11 cellular contexts compared by ENCODE assay signal in the genomic region with DNA sequence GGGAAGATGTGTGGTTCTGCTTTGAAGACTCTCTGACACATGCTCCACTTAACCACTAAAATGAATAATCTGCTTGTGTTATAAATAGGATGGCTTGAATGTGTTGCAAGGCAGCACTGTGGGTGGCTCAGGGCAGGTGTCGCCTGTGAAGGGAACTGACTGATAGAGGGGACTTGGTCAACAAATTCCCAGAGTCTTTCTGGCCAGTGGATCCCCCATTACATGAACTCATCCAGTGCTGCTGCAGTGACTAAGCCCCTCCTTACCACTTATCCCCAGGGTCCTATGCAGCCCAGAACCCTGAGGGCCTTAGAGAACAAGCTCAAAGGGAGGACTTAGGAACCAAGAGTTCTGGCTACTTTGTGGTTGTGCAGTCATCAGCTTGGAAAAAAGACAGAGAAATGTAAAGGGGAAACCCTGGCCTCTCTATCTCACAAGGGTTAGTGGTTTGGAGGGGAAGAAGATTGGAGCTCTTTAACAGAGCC.
DNase-seq lines count a peak whose midpoint lies in the region; ATAC-seq lines count a peak whose summit lies in the region.
"Had no signal": no experiment of that assay in that cellular context is flagged by ENCODE, and none has a peak within 500 bp of the region (broad histone marks: within the 10 kb centered on the region; RNA-seq: fewer than 3 reads in every experiment).

No MANE protein-coding gene starts in this region.

- peaks cover 20% of the 10 kb centered on the region for H3K4me1 Mint-ChIP-seq in activated naive CD4-positive, alpha-beta T cell treated with anti-CD3 and anti-CD28 coated beads, Interleukin-2, amount 10 ng/mL, durations not matched to agents 7 days and 5 days
- H3K4me1 Mint-ChIP-seq in activated naive CD8-positive, alpha-beta T cell (ENCODE audit: low read depth), result peaks cover 29% of the 10 kb centered on the region
- H3K4me1 Mint-ChIP-seq in stimulated activated naive B cell treated with anti-CD40 and anti-IgM and Interleukin-4, amounts not matched to agents 10 μg/mL and 1 μg/mL and 100 μg/mL, for 72 hours, result peaks cover 28 to 41% of the 10 kb centered on the region in 2 donors
- H3K4me1 Mint-ChIP-seq in activated CD4-positive, alpha-beta T cell treated with anti-CD3 and anti-CD28 coated beads, Interleukin-2, amount 10 ng/mL, durations not matched to agents 7 days and 5 days, result peaks cover 29% of the 10 kb centered on the region

- peak; percentile 40 to 63 for DNase-seq in activated naive CD4-positive, alpha-beta T cell treated with anti-CD3 and anti-CD28 coated beads, Interleukin-2, amount 50 U/mL, for 72 hours (ENCODE audit: low spot score in 2 of 2)
- DNase-seq in activated naive CD4-positive, alpha-beta T cell treated with anti-CD3 and anti-CD28 coated beads, Interleukin-2, amount 10 ng/mL, durations not matched to agents 7 days and 5 days, result no peak
- DNase-seq in stimulated activated naive B cell treated with anti-CD40 and anti-IgM and Interleukin-4, amounts not matched to agents 10 μg/mL and 1 μg/mL and 100 μg/mL, for 72 hours, result peak; percentile 64
- DNase-seq in NCI-H2196 (lab: John Stamatoyannopoulos, UW; ENCODE audit: unreplicated experiment) (no peak), NCI-H2227 (lab: John Stamatoyannopoulos, UW; ENCODE audit: unreplicated experiment) (no peak)
- no peak for DNase-seq in activated CD4-positive, alpha-beta T cell treated with anti-CD3 and anti-CD28 coated beads, Interleukin-2, amount 10 ng/mL, durations not matched to agents 7 days and 5 days
- DNase-seq: CD4-positive, CD25-positive, alpha-beta regulatory T cell; effector memory CD4-positive, alpha-beta T cell; NCI-H1105 treated with DMSO at 0.1 percent for 48 hours had no signal

- H3K27ac Mint-ChIP-seq in activated naive CD4-positive, alpha-beta T cell treated with anti-CD3 and anti-CD28 coated beads, Interleukin-2, amount 50 U/mL, for 72 hours, result peak overlapping the region; percentile 41 to 80
- no peak overlapping the region for H3K27ac Mint-ChIP-seq in activated naive CD4-positive, alpha-beta T cell treated with anti-CD3 and anti-CD28 coated beads, Interleukin-2, amount 10 ng/mL, durations not matched to agents 7 days and 5 days
- H3K27ac Mint-ChIP-seq in activated naive CD8-positive, alpha-beta T cell, result peak overlapping the region; percentile 81
- H3K27ac Mint-ChIP-seq in stimulated activated naive B cell treated with anti-CD40 and anti-IgM and Interleukin-4, amounts not matched to agents 10 μg/mL and 1 μg/mL and 100 μg/mL, for 72 hours, result peak overlapping the region; percentile 96
- no peak overlapping the region for H3K27ac Mint-ChIP-seq in activated CD4-positive, alpha-beta T cell treated with anti-CD3 and anti-CD28 coated beads, Interleukin-2, amount 10 ng/mL, durations not matched to agents 7 days and 5 days

- POLR2A ChIA-PET in activated CD4-positive, alpha-beta T cell treated with anti-CD3 and anti-CD28 coated beads, Interleukin-2, amount 10 ng/mL, durations not matched to agents 7 days and 5 days (lab: Charles Lee), result no interaction called here

- H3K4me3 Mint-ChIP-seq in activated naive CD4-positive, alpha-beta T cell treated with anti-CD3 and anti-CD28 coated beads, Interleukin-2, amount 10 ng/mL, durations not matched to agents 7 days and 5 days, result no peak overlapping the region
- H3K4me3 Mint-ChIP-seq in activated naive CD8-positive, alpha-beta T cell, result peak overlapping the region; percentile 9
- H3K4me3 Mint-ChIP-seq in stimulated activated naive B cell treated with anti-CD40 and anti-IgM and Interleukin-4, amounts not matched to agents 10 μg/mL and 1 μg/mL and 100 μg/mL, for 72 hours, result peak overlapping the region; percentile 47 to 55
- no peak overlapping the region for H3K4me3 Mint-ChIP-seq in activated CD4-positive, alpha-beta T cell treated with anti-CD3 and anti-CD28 coated beads, Interleukin-2, amount 10 ng/mL, durations not matched to agents 7 days and 5 days

- H3K9me3 Mint-ChIP-seq in activated naive CD4-positive, alpha-beta T cell treated with anti-CD3 and anti-CD28 coated beads, Interleukin-2, amount 50 U/mL, for 72 hours, result peaks cover 0 to 1% of the 10 kb centered on the region in 2 donors
- no peaks in the 10 kb centered on the region for H3K9me3 Mint-ChIP-seq in activated naive CD4-positive, alpha-beta T cell treated with anti-CD3 and anti-CD28 coated beads, Interleukin-2, amount 10 ng/mL, durations not matched to agents 7 days and 5 days
- H3K9me3 Mint-ChIP-seq in activated naive CD8-positive, alpha-beta T cell (ENCODE audit: low read depth), result no peaks in the 10 kb centered on the region
- H3K9me3 Mint-ChIP-seq in stimulated activated naive B cell treated with anti-CD40 and anti-IgM and Interleukin-4, amounts not matched to agents 10 μg/mL and 1 μg/mL and 100 μg/mL, for 72 hours, result peaks cover 1% of the 10 kb centered on the region in 2 donors
- no peaks in the 10 kb centered on the region for H3K9me3 Mint-ChIP-seq in activated CD4-positive, alpha-beta T cell treated with anti-CD3 and anti-CD28 coated beads, Interleukin-2, amount 10 ng/mL, durations not matched to agents 7 days and 5 days
- H3K9me3 Mint-ChIP-seq: CD4-positive, CD25-positive, alpha-beta regulatory T cell had no signal

- H3K36me3 Mint-ChIP-seq in activated naive CD4-positive, alpha-beta T cell treated with anti-CD3 and anti-CD28 coated beads, Interleukin-2, amount 50 U/mL, for 72 hours, result no peaks in the 10 kb centered on the region
- no peaks in the 10 kb centered on the region for H3K36me3 Mint-ChIP-seq in activated naive CD4-positive, alpha-beta T cell treated with anti-CD3 and anti-CD28 coated beads, Interleukin-2, amount 10 ng/mL, durations not matched to agents 7 days and 5 days
- H3K36me3 Mint-ChIP-seq in activated naive CD8-positive, alpha-beta T cell, result no peaks in the 10 kb centered on the region
- peaks cover 0 to 1% of the 10 kb centered on the region in 2 donors for H3K36me3 Mint-ChIP-seq in stimulated activated naive B cell treated with anti-CD40 and anti-IgM and Interleukin-4, amounts not matched to agents 10 μg/mL and 1 μg/mL and 100 μg/mL, for 72 hours
- H3K36me3 Mint-ChIP-seq in activated CD4-positive, alpha-beta T cell treated with anti-CD3 and anti-CD28 coated beads, Interleukin-2, amount 10 ng/mL, durations not matched to agents 7 days and 5 days (ENCODE audit: low read depth), result no peaks in the 10 kb centered on the region
- H3K36me3 Mint-ChIP-seq: CD4-positive, CD25-positive, alpha-beta regulatory T cell had no signal

- H3K27me3 Mint-ChIP-seq in activated naive CD4-positive, alpha-beta T cell treated with anti-CD3 and anti-CD28 coated beads, Interleukin-2, amount 10 ng/mL, durations not matched to agents 7 days and 5 days, result peaks cover 18% of the 10 kb centered on the region
- peaks cover 2% of the 10 kb centered on the region for H3K27me3 Mint-ChIP-seq in activated naive CD8-positive, alpha-beta T cell
- H3K27me3 Mint-ChIP-seq in stimulated activated naive B cell treated with anti-CD40 and anti-IgM and Interleukin-4, amounts not matched to agents 10 μg/mL and 1 μg/mL and 100 μg/mL, for 72 hours, result peaks cover 11 to 14% of the 10 kb centered on the region in 2 donors
- H3K27me3 Mint-ChIP-seq in activated CD4-positive, alpha-beta T cell treated with anti-CD3 and anti-CD28 coated beads, Interleukin-2, amount 10 ng/mL, durations not matched to agents 7 days and 5 days, result peaks cover 2% of the 10 kb centered on the region

- CTCF ChIA-PET in activated naive CD4-positive, alpha-beta T cell treated with anti-CD3 and anti-CD28 coated beads, Interleukin-2, amount 10 ng/mL, durations not matched to agents 7 days and 5 days (lab: Charles Lee), result interaction anchor here (0.6 to 2.1 kb wide), 4 partner anchors 19 to 442 kb away, joined by 3 to 6 read pairs (median 5); no protein-coding TSS in a partner anchor
- CTCF ChIA-PET in activated CD4-positive, alpha-beta T cell treated with anti-CD3 and anti-CD28 coated beads, Interleukin-2, amount 10 ng/mL, durations not matched to agents 7 days and 5 days (lab: Charles Lee), result interaction anchor here (1.2 to 1.5 kb wide), 2 partner anchors 15 to 18 kb away, joined by 3 to 4 read pairs; no protein-coding TSS in a partner anchor

- ATAC-seq in activated naive CD4-positive, alpha-beta T cell treated with anti-CD3 and anti-CD28 coated beads, Interleukin-2, amount 50 U/mL, for 72 hours, result peak; percentile 71 to 77
- ATAC-seq in HG03066 (IDR thresholded peaks at IDR 0.05; ENCODE audit: low read depth, unreplicated experiment), result peak; percentile 39
- peak; percentile 64 for ATAC-seq in stimulated activated naive B cell treated with anti-CD40 and anti-IgM and Interleukin-4, amounts not matched to agents 10 μg/mL and 1 μg/mL and 100 μg/mL, for 72 hours (replicated peaks)

Comparison
In these comparisons a context has a peak if more than half of its experiments do, and no peak if none do; other contexts are left out.
1. DNase-seq: peak in activated naive CD4-positive, alpha-beta T cell treated with anti-CD3 and anti-CD28 coated beads, Interleukin-2, amount 50 U/mL, for 72 hours (2 of 2) and stimulated activated naive B cell treated with anti-CD40 and anti-IgM and Interleukin-4, amounts not matched to agents 10 μg/mL and 1 μg/mL and 100 μg/mL, for 72 hours (single experiment); none in activated naive CD4-positive, alpha-beta T cell treated with anti-CD3 and anti-CD28 coated beads, Interleukin-2, amount 10 ng/mL, durations not matched to agents 7 days and 5 days (single experiment), NCI-H2196 (single experiment), NCI-H2227 (single experiment) and activated CD4-positive, alpha-beta T cell treated with anti-CD3 and anti-CD28 coated beads, Interleukin-2, amount 10 ng/mL, durations not matched to agents 7 days and 5 days (single experiment).
2. H3K27ac Mint-ChIP-seq: peak in activated naive CD4-positive, alpha-beta T cell treated with anti-CD3 and anti-CD28 coated beads, Interleukin-2, amount 50 U/mL, for 72 hours (2 of 2), activated naive CD8-positive, alpha-beta T cell (single experiment) and stimulated activated naive B cell treated with anti-CD40 and anti-IgM and Interleukin-4, amounts not matched to agents 10 μg/mL and 1 μg/mL and 100 μg/mL, for 72 hours (single experiment); none in activated naive CD4-positive, alpha-beta T cell treated with anti-CD3 and anti-CD28 coated beads, Interleukin-2, amount 10 ng/mL, durations not matched to agents 7 days and 5 days (single experiment) and activated CD4-positive, alpha-beta T cell treated with anti-CD3 and anti-CD28 coated beads, Interleukin-2, amount 10 ng/mL, durations not matched to agents 7 days and 5 days (single experiment).
3. H3K4me3 Mint-ChIP-seq: peak in activated naive CD8-positive, alpha-beta T cell (single experiment) and stimulated activated naive B cell treated with anti-CD40 and anti-IgM and Interleukin-4, amounts not matched to agents 10 μg/mL and 1 μg/mL and 100 μg/mL, for 72 hours (2 of 2); none in activated naive CD4-positive, alpha-beta T cell treated with anti-CD3 and anti-CD28 coated beads, Interleukin-2, amount 10 ng/mL, durations not matched to agents 7 days and 5 days (single experiment) and activated CD4-positive, alpha-beta T cell treated with anti-CD3 and anti-CD28 coated beads, Interleukin-2, amount 10 ng/mL, durations not matched to agents 7 days and 5 days (single experiment).
4. Peak in every context shown above with its lines, with median percentiles within 50 percentile points of each other: ATAC-seq.